ENCODE assay signal across 8 cellular contexts in the genomic region with DNA sequence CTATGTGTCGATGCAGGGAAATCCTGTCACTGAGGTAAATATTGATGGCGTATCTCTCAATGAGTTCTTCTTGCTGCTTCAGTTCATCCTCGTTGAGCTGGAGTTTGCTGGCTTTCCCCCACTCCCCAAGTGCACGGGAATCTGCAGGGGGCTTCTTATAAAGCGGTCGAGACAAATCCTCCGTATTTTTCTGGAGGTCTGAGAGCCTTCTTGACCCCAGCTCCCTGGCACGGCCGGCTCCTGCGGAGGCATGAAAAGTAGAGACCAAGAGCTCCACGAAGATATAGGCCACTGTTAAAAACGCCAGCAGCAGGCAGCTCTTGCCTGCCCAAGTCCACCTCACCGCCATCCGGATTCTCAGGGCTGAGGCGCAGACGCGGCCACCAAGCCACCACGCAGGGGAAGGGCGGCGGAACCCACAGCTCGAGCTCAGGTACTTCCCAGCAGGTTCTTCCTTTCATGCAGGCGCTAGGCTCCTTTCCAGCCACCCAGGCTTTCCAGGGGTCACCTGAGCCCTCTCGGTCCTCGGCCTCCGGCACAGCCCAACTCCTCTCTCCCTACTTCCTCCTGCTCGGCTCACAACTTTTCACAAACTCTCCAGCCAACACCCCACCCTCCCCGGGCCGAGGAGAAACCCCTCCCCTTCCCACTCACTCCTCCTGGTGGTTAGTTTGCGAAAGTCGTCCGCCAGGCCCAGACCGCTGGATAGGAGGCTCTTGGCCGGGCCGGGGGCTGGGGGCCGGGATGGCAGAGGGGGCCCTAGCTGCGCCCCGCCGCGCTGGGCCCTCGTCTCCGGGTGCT. TPM values are rescaled to one million over a fixed set of nuclear protein-coding genes. Genes with fewer than 3 reads are reported as not detected.
DNase-seq lines count a peak whose midpoint lies in the region; ATAC-seq and TF ChIP-seq lines count a peak whose summit lies in the region.

A gene (minus strand): TSS at position 596 of the 801 bp plus-strand sequence. CDS start 247 bp downstream, at position 349.

- H3K36me3 Mint-ChIP-seq in endodermal cell (ENCODE audit: low read depth) = peaks cover 27% of the 10 kb centered on the region

- WGBS in endodermal cell (ENCODE audit: insufficient coverage in 1 of 2, insufficient read length in 1 of 2), 2 experiments = 7 to 12% methylated on average over 20 to 41 of the region's 41 CpGs
- WGBS in mesodermal cell (ENCODE audit: insufficient coverage in 2 of 2), 2 experiments = 2 to 7% methylated on average over 25 to 31 of the region's 41 CpGs

- TF ChIP-seq CTCF in C4-2B (conservative IDR thresholded peaks at IDR 0.05) (peak; percentile 78), endodermal cell (conservative IDR thresholded peaks at IDR 0.05) (peak; percentile 83)

- H3K4me3 ChIP-seq in endodermal cell (ENCODE audit: low read length) = peak within 1 kb of the TSS; percentile 83
- H3K4me3 ChIP-seq in mesodermal cell (ENCODE audit: extremely low read depth, insufficient read depth, low read length, poor library complexity, severe bottlenecking) = peak within 1 kb of the TSS; percentile 96

- H3K4me1 ChIP-seq in endodermal cell (ENCODE audit: control insufficient read depth, insufficient read depth, low read length) = peaks cover 6% of the 10 kb centered on the region
- H3K4me1 ChIP-seq in mesodermal cell (ENCODE audit: control insufficient read depth, insufficient read depth, low read length, poor library complexity, severe bottlenecking) = peaks cover 5% of the 10 kb centered on the region

- H3K9me3 Mint-ChIP-seq in endodermal cell = no peaks in the 10 kb centered on the region

- H3K4me3 Mint-ChIP-seq in endodermal cell = peak within 1 kb of the TSS; percentile 74

- ATAC-seq in HG03378 (IDR thresholded peaks at IDR 0.05; ENCODE audit: unreplicated experiment) = peak; percentile 73

- H3K27me3 ChIP-seq in endodermal cell (ENCODE audit: control insufficient read depth, insufficient read depth, low read length, poor library complexity, severe bottlenecking) = no peaks in the 10 kb centered on the region

- peak within 1 kb of the TSS; percentile 96 for H3K27ac Mint-ChIP-seq in endodermal cell

- H3K27ac ChIP-seq in C4-2B = peak within 1 kb of the TSS; percentile 74
- H3K27ac ChIP-seq in endodermal cell (ENCODE audit: low read depth, low read length) = peak within 1 kb of the TSS; percentile 45
- H3K27ac ChIP-seq in mesodermal cell (ENCODE audit: low read depth, low read length, severe bottlenecking) = peak within 1 kb of the TSS; percentile 77

- H3K36me3 ChIP-seq in endodermal cell (ENCODE audit: control insufficient read depth, insufficient read depth, low read length) (peaks cover 12% of the 10 kb centered on the region), mesodermal cell (ENCODE audit: control insufficient read depth, insufficient read depth, low read length) (peaks cover 26% of the 10 kb centered on the region)

- H3K4me1 Mint-ChIP-seq in endodermal cell = peaks cover 21% of the 10 kb centered on the region

- no peaks in the 10 kb centered on the region for H3K27me3 Mint-ChIP-seq in endodermal cell (ENCODE audit: insufficient read depth)

- peak within 1 kb of the TSS; percentile 56 for H3K9ac ChIP-seq in endodermal cell (ENCODE audit: extremely low read depth, low read length, poor library complexity, severe bottlenecking)

- no peaks in the 10 kb centered on the region for H3K9me3 ChIP-seq in endodermal cell (ENCODE audit: control insufficient read depth, low read length)
- no peaks in the 10 kb centered on the region for H3K9me3 ChIP-seq in mesodermal cell (ENCODE audit: control insufficient read depth, low read length)

- DNase-seq in NOMO-1 treated with DMSO at 0.1 percent for 48 hours (lab: John Stamatoyannopoulos, UW; ENCODE audit: unreplicated experiment) (peak; percentile 84), endodermal cell (peak; percentile 98)
- peak; percentile 45 to 60 (median 52) for DNase-seq in activated CD8-positive, alpha-beta memory T cell treated with anti-CD3 and anti-CD28 coated beads for 48 hours (ENCODE audit: low read depth in 2 of 3, low spot score in 2 of 3)
- peak; percentile 58 to 60 for DNase-seq in stimulated activated CD8-positive, alpha-beta memory T cell treated with anti-CD3 and anti-CD28 coated beads, Interleukin-15, amount 100 ng/mL, for 4 hours (ENCODE audit: low read depth in 2 of 2)

- peak; percentile 48 for TF ChIP-seq POLR2A in GM19099 (IDR thresholded peaks at IDR 0.05; ENCODE audit: extremely low read depth, insufficient read length, low read depth)

RNA-seq across cellular contexts. Expression of the gene that starts here (rescaled TPM):
- 1 to 10 TPM; 7.2 to 9.0 TPM for total RNA-seq in endodermal cell
- 2.0 TPM for polyA plus RNA-seq in endodermal cell (2013, experiment 1 of 2)
- polyA plus RNA-seq in endodermal cell (2013, experiment 2 of 2) = 3.0 TPM
- polyA plus RNA-seq in mesodermal cell (2013, experiment 1 of 2) = 4.2 TPM
- 5.3 TPM for polyA plus RNA-seq in mesodermal cell (2013, experiment 2 of 2)

Comparison
In these comparisons a context has a peak if more than half of its experiments do, and no peak if none do; other contexts are left out.
1. Peak in every context shown above with its lines: DNase-seq, ATAC-seq, H3K4me3 ChIP-seq and H3K27ac ChIP-seq.